ENCODE assay signal across 8 cellular contexts in the genomic region with DNA sequence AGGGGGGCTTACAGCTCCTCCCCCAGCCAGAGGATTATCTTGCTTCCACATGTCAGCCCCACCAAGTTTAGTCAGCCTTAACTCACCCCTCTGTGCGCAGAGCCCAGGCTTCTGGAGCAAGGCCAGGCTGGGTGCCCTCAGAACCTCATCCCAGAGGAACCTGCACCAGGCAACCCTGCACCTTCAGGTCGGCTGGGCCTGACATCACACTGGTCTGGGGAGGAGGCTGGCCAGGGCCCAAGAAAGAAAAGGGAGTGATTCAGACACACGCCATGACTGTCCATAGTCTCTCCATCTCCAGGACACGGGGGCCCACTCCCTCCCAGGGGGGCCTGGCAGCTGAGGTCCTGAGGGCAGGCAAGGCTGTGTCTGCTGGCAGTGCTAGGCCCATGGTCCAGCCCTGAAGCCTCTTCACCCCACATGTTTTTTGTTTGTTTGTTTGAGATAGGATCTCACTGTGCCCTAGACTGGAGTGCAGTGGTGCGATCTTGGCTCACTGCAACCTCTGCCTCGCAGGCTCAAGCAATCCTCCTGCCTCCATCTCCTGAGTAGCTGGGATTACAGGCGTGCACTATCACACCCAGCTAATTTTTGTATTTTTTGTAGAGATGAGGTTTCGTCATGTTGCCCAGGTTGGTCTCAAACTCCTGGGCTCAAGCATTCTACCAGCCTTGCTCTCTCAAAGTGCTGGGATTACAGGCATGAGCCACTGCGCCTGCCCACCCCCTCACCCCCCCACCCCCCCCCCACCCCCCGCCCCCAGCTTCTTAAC. TPM values are rescaled to one million over a fixed set of nuclear protein-coding genes. Genes with fewer than 3 reads are reported as not detected.
DNase-seq lines count a peak whose midpoint lies in the region; ATAC-seq and TF ChIP-seq lines count a peak whose summit lies in the region.

No MANE protein-coding gene starts in this region.

- DNase-seq in CD8-positive, alpha-beta T cell, result no peak
- DNase-seq in OCI-LY7 (ENCODE audit: low spot score) (no peak), neural crest cell (ENCODE audit: low read depth, low spot score) (no peak), amniotic stem cell (lab: John Stamatoyannopoulos, UW) (no peak), NCI-H2107 treated with DMSO at 0.1 percent for 48 hours (lab: John Stamatoyannopoulos, UW; ENCODE audit: unreplicated experiment) (no peak)
- no peak for DNase-seq in effector memory CD4-positive, alpha-beta T cell

- no peaks in the 10 kb centered on the region for H3K36me3 ChIP-seq in CD8-positive, alpha-beta T cell (ENCODE audit: insufficient read depth, low read length)
- no peaks in the 10 kb centered on the region for H3K36me3 ChIP-seq in OCI-LY7 (ENCODE audit: insufficient read depth, low read length)
- H3K36me3 ChIP-seq in effector memory CD4-positive, alpha-beta T cell (ENCODE audit: control insufficient read depth, insufficient read depth, low read length), result no peaks in the 10 kb centered on the region

- CTCF ChIA-PET in CD8-positive, alpha-beta T cell (lab: Charles Lee), result interaction anchor here (1.0 to 12.9 kb wide), 4 partner anchors 11 to 40 kb away, joined by 3 to 195 read pairs (median 75); partner anchors contain the start of gene TNK2
- CTCF ChIA-PET in OCI-LY7 (lab: Charles Lee; ENCODE audit: unreplicated experiment), result no interaction called here

- H3K4me1 ChIP-seq in CD8-positive, alpha-beta T cell (ENCODE audit: insufficient read depth, low read length), result peaks cover 55% of the 10 kb centered on the region
- H3K4me1 ChIP-seq in OCI-LY7 (ENCODE audit: insufficient read depth, low read length, poor library complexity, severe bottlenecking), result peaks cover 63% of the 10 kb centered on the region
- peaks cover 44% of the 10 kb centered on the region for H3K4me1 ChIP-seq in effector memory CD4-positive, alpha-beta T cell (ENCODE audit: control insufficient read depth, insufficient read depth, low read length, poor library complexity, severe bottlenecking)

- ATAC-seq in CD8-positive, alpha-beta T cell, result no peak
- ATAC-seq in GM18517 (IDR thresholded peaks at IDR 0.05; ENCODE audit: unreplicated experiment) (no peak), HG02884 (IDR thresholded peaks at IDR 0.05; ENCODE audit: unreplicated experiment) (no peak)

- H3K4me3 ChIP-seq in CD8-positive, alpha-beta T cell (ENCODE audit: low read depth, low read length), result no peak overlapping the region
- no peak overlapping the region for H3K4me3 ChIP-seq in OCI-LY7 (ENCODE audit: low read depth, low read length, poor library complexity, severe bottlenecking)
- no peak overlapping the region for H3K4me3 ChIP-seq in effector memory CD4-positive, alpha-beta T cell (ENCODE audit: insufficient read depth, low read depth, low read length, poor library complexity, severe bottlenecking)

- no peak overlapping the region for H2AFZ ChIP-seq in OCI-LY7 (ENCODE audit: low read length)

- H3K27ac Mint-ChIP-seq in CD8-positive, alpha-beta T cell, result peak overlapping the region; percentile 96
- peak overlapping the region; percentile 27 for H3K27ac Mint-ChIP-seq in neural crest cell (ENCODE audit: unreplicated experiment)

- no peaks in the 10 kb centered on the region for H3K9me3 ChIP-seq in CD8-positive, alpha-beta T cell (ENCODE audit: low read length)
- no peaks in the 10 kb centered on the region for H3K9me3 ChIP-seq in OCI-LY7 (ENCODE audit: low read length)
- no peaks in the 10 kb centered on the region for H3K9me3 ChIP-seq in effector memory CD4-positive, alpha-beta T cell (ENCODE audit: control insufficient read depth, low read length)

- H3K27me3 Mint-ChIP-seq in CD8-positive, alpha-beta T cell (ENCODE audit: low read depth), result no peaks in the 10 kb centered on the region
- peaks cover 6% of the 10 kb centered on the region for H3K27me3 Mint-ChIP-seq in neural crest cell (ENCODE audit: low read depth)

- no peaks in the 10 kb centered on the region; the same call in 1 of the 2 replicates for H3K79me2 ChIP-seq in OCI-LY7 (ENCODE audit: insufficient read depth, low read depth, low read length)

- TF ChIP-seq CTCF in CD8-positive, alpha-beta T cell (IDR thresholded peaks at IDR 0.05), result no peak
- no peak for TF ChIP-seq CTCF in OCI-LY7 (conservative IDR thresholded peaks at IDR 0.05; ENCODE audit: low read length)
- no peak for TF ChIP-seq CTCF in neural crest cell (conservative IDR thresholded peaks at IDR 0.05)

- no peak overlapping the region for H3K27ac ChIP-seq in CD8-positive, alpha-beta T cell (ENCODE audit: low read depth, low read length)
- H3K27ac ChIP-seq in OCI-LY7 (ENCODE audit: low read depth, low read length, poor library complexity, severe bottlenecking), result no peak overlapping the region
- H3K27ac ChIP-seq in effector memory CD4-positive, alpha-beta T cell (ENCODE audit: insufficient read depth, low read length, poor library complexity, severe bottlenecking), result peak overlapping the region; percentile 86

- no peaks in the 10 kb centered on the region for H3K9me2 ChIP-seq in OCI-LY7 (ENCODE audit: insufficient read depth, low read length)

- no TSS peak for BruUV-seq in OCI-LY7 (replicated peaks; lab: Mats Ljungman, UMichigan)

- POLR2A ChIA-PET in CD8-positive, alpha-beta T cell (lab: Charles Lee), result interaction anchor here (5.9 kb wide), 1 partner anchor 11 kb away, joined by 86 read pairs; the partner anchor contains the start of gene TNK2
- POLR2A ChIA-PET in OCI-LY7 (lab: Charles Lee), result interaction anchor here (0.7 to 4.7 kb wide), 3 partner anchors 10 to 168 kb away, joined by 3 to 38 read pairs (median 3); partner anchors contain the start of gene TNK2

- peak overlapping the region; percentile 92 for H3K4me3 Mint-ChIP-seq in CD8-positive, alpha-beta T cell
- H3K4me3 Mint-ChIP-seq in neural crest cell, result peak overlapping the region; percentile 90

- H3K36me3 Mint-ChIP-seq in CD8-positive, alpha-beta T cell, result peaks cover 3% of the 10 kb centered on the region
- H3K36me3 Mint-ChIP-seq in neural crest cell (ENCODE audit: low read depth), result no peaks in the 10 kb centered on the region

- H3K27me3 ChIP-seq in CD8-positive, alpha-beta T cell (ENCODE audit: insufficient read depth, low read length), result no peaks in the 10 kb centered on the region
- H3K27me3 ChIP-seq in effector memory CD4-positive, alpha-beta T cell (replicated peaks; ENCODE audit: control insufficient read depth, insufficient read depth, low read length, poor library complexity, severe bottlenecking), result no peaks in the 10 kb centered on the region

- H3K4me1 Mint-ChIP-seq in CD8-positive, alpha-beta T cell (ENCODE audit: low read depth), result peaks cover 57% of the 10 kb centered on the region
- H3K4me1 Mint-ChIP-seq in neural crest cell, result peaks cover 49% of the 10 kb centered on the region

- H4K20me1 ChIP-seq in OCI-LY7 (ENCODE audit: insufficient read depth, low read length), result no peaks in the 10 kb centered on the region

- H3K4me2 ChIP-seq in OCI-LY7 (ENCODE audit: low read length), result peak overlapping the region; percentile 86

- intact Hi-C loops in CD8-positive, alpha-beta T cell (cut with DNase I, micrococcal nuclease), result no loop called here
- intact Hi-C loops in OCI-LY7 (cut with micrococcal nuclease; ENCODE audit: unreplicated experiment), result no loop called here

- H3K9me3 Mint-ChIP-seq in CD8-positive, alpha-beta T cell, result no peaks in the 10 kb centered on the region
- no peaks in the 10 kb centered on the region for H3K9me3 Mint-ChIP-seq in neural crest cell

RNA-seq across cellular contexts. Expression of gene TNK2, which starts 11.1 kb away (rescaled TPM):
- total RNA-seq in CD8-positive, alpha-beta T cell, result 100 to 1,000 TPM; 127 to 130 TPM
- total RNA-seq in OCI-LY7 (2014; rRNA removed; shearing (Covaris generic)), result 32.9 and 43.6 TPM in 2 replicates
- total RNA-seq in OCI-LY7 (2022) (92.1 and 103 TPM in 2 replicates), neural crest cell (46.3 and 54.9 TPM in 2 replicates)
